11 cellular contexts compared by ENCODE assay signal in genomic region chr2:215749092-215749957, GRCh38.
DNase-seq lines count a peak whose midpoint lies in the region; ATAC-seq, FAIRE-seq and TF ChIP-seq lines count a peak whose summit lies in the region.
"Had no signal": no experiment of that assay in that cellular context is flagged by ENCODE, and none has a peak within 500 bp of the region (broad histone marks: within the 10 kb centered on the region; RNA-seq: fewer than 3 reads in every experiment).

No MANE protein-coding gene starts in this region.

- intact Hi-C loops in mucosa of descending colon (cut with DNase I, micrococcal nuclease), result no loop called here
- intact Hi-C loops in transverse colon (cut with DNase I; ENCODE audit: low total_unique reads), result no loop called here

- H3K4me1 ChIP-seq in mucosa of descending colon (ENCODE audit: low read depth) (no peaks in the 10 kb centered on the region), transverse colon (peaks cover 4 to 20% (median 9%) of the 10 kb centered on the region in 4 donors)

- DNase-seq in DMS53 (lab: John Stamatoyannopoulos, UW), result peak; percentile 7
- no peak for DNase-seq in DMS53 treated with DMSO at 0.1 percent for 48 hours (lab: John Stamatoyannopoulos, UW; ENCODE audit: unreplicated experiment)
- DNase-seq in fibroblast of gingiva (ENCODE audit: low read depth), result peak; percentile 96
- peak; percentile 22 to 66 (median 41) for DNase-seq in mucosa of descending colon
- peak; percentile 49 for DNase-seq in transverse colon
- DNase-seq in NCI-H1105 treated with DMSO at 0.1 percent for 48 hours (lab: John Stamatoyannopoulos, UW), result no peak
- DNase-seq in GM12892 (ENCODE audit: insufficient read length), result no peak
- DNase-seq: cerebellar nuclear complex, NCI-H146 had no signal

- in situ Hi-C loops in transverse colon (cut with MboI; ENCODE audit: low pct_ligation_motif_present in 1 of 4, low pct_unique_long_range_greater_than_20kb in 1 of 4, low sequenced_read_pairs in 3 of 4), result no loop called here

- no peak for TF ChIP-seq EP300 in transverse colon (IDR thresholded peaks at IDR 0.05; ENCODE audit: low read depth)

- FAIRE-seq in GM12892 (lab: Jason Lieb, UNC), result no peak

- peak overlapping the region in 2 of 4 donors; percentile 21 to 22 for H3K27ac ChIP-seq in transverse colon
- H3K27ac ChIP-seq: 22Rv1 had no signal

- WGBS in transverse colon (ENCODE audit: low coverage in 1 of 2), 2 donors, result 68 to 78% methylated on average over 3 to 11 of the region's 11 CpGs

- H3K4me3 ChIP-seq in mucosa of descending colon (no peak overlapping the region), transverse colon (no peak overlapping the region)

- H3K27me3 ChIP-seq in transverse colon, result no peaks in the 10 kb centered on the region

- TF ChIP-seq POLR2A in transverse colon (IDR thresholded peaks at IDR 0.05) (no peak), GM12892 (IDR thresholded peaks at IDR 0.05; ENCODE audit: low read depth, low read length) (no peak)

- H3K9me3 ChIP-seq in mucosa of descending colon, result no peaks in the 10 kb centered on the region
- H3K9me3 ChIP-seq in transverse colon, result no peaks in the 10 kb centered on the region

- no peaks in the 10 kb centered on the region for H3K36me3 ChIP-seq in mucosa of descending colon (ENCODE audit: low read depth)
- H3K36me3 ChIP-seq in transverse colon, result no peaks in the 10 kb centered on the region

- ATAC-seq in mucosa of descending colon, result peak; percentile 68
- no peak for ATAC-seq in GM21447 (IDR thresholded peaks at IDR 0.05; ENCODE audit: unreplicated experiment)

- TF ChIP-seq CTCF in mucosa of descending colon (IDR thresholded peaks at IDR 0.05) (no peak), transverse colon (IDR thresholded peaks at IDR 0.05) (no peak)

Comparison
In these comparisons a context has a peak if more than half of its experiments do, and no peak if none do; other contexts are left out.
1. DNase-seq: peak in DMS53 (single experiment), fibroblast of gingiva (single experiment), mucosa of descending colon (3 of 3) and transverse colon (single experiment); none in DMS53 treated with DMSO at 0.1 percent for 48 hours (single experiment), NCI-H1105 treated with DMSO at 0.1 percent for 48 hours (single experiment) and GM12892 (single experiment).